Comparison of ENCODE assay signal across 8 cellular contexts in genomic region chr16:1610071-1610840, GRCh38. TPM values are rescaled to one million over a fixed set of nuclear protein-coding genes. Genes with fewer than 3 reads are reported as not detected.
DNase-seq lines count a peak whose midpoint lies in the region; ATAC-seq and TF ChIP-seq lines count a peak whose summit lies in the region.

No MANE protein-coding gene starts in this region.

- 0 to 1% methylated on average over 79 to 80 of the region's 85 CpGs for WGBS in mesodermal cell (ENCODE audit: insufficient coverage in 2 of 2), 2 experiments

- peak overlapping the region; percentile 27; the same call in 1 of the 2 replicates for H2AFZ ChIP-seq in OCI-LY3 (ENCODE audit: low read depth, low read length)

- H3K4me3 Mint-ChIP-seq in endothelial cell (ENCODE audit: unreplicated experiment): peak overlapping the region; percentile 92

- peak; percentile 98 for DNase-seq in AG08396 (ENCODE audit: low spot score)
- DNase-seq in HT1080 (ENCODE audit: low read depth): peak; percentile 86
- DNase-seq in activated CD8-positive, alpha-beta memory T cell treated with anti-CD3 and anti-CD28 coated beads, Interleukin-2, amount 50 U/mL, for 48 hours: peak; percentile 95
- peak; percentile 98 for DNase-seq in endothelial cell (ENCODE audit: low spot score)
- DNase-seq in stimulated activated CD8-positive, alpha-beta memory T cell treated with anti-CD3 and anti-CD28 coated beads, Interleukin-12 subunit alpha, Interleukin-12 subunit beta, amount 100 ng/mL, for 4 hours (ENCODE audit: low read depth): peak; percentile 80

- peaks cover 24% of the 10 kb centered on the region for H3K4me1 Mint-ChIP-seq in endothelial cell (ENCODE audit: unreplicated experiment)

- H3K4me3 ChIP-seq in OCI-LY3 (ENCODE audit: low read length): peak overlapping the region; percentile 89
- peak overlapping the region; percentile 81 for H3K4me3 ChIP-seq in mesodermal cell (ENCODE audit: extremely low read depth, insufficient read depth, low read length, poor library complexity, severe bottlenecking)

- H3K9me3 Mint-ChIP-seq in endothelial cell (ENCODE audit: unreplicated experiment): no peaks in the 10 kb centered on the region

- peaks cover 11% of the 10 kb centered on the region for H3K27me3 Mint-ChIP-seq in endothelial cell (ENCODE audit: unreplicated experiment)

- H4K20me1 ChIP-seq in OCI-LY3 (ENCODE audit: insufficient read depth, low read length): no peaks in the 10 kb centered on the region

- no peaks in the 10 kb centered on the region for H3K27me3 ChIP-seq in OCI-LY3 (ENCODE audit: low read depth, low read length)

- no peak for TF ChIP-seq CTCF in OCI-LY3 (IDR thresholded peaks at IDR 0.05; ENCODE audit: low read depth, low read length)
- no peak for TF ChIP-seq CTCF in endothelial cell (IDR thresholded peaks at IDR 0.05; ENCODE audit: unreplicated experiment)

- no peak overlapping the region for H3K27ac ChIP-seq in OCI-LY3 (ENCODE audit: low read length)
- peak overlapping the region; percentile 89 for H3K27ac ChIP-seq in mesodermal cell (ENCODE audit: low read depth, low read length, severe bottlenecking)

- H3K36me3 ChIP-seq in OCI-LY3 (replicated peaks; ENCODE audit: low read depth, low read length) (no peaks in the 10 kb centered on the region), mesodermal cell (ENCODE audit: control insufficient read depth, insufficient read depth, low read length) (peaks cover 17% of the 10 kb centered on the region)

- H3K9me3 ChIP-seq in OCI-LY3 (ENCODE audit: insufficient read depth, low read length): no peaks in the 10 kb centered on the region
- no peaks in the 10 kb centered on the region for H3K9me3 ChIP-seq in mesodermal cell (ENCODE audit: control insufficient read depth, low read length)

- peak overlapping the region; percentile 88 for H3K27ac Mint-ChIP-seq in endothelial cell (ENCODE audit: unreplicated experiment)

- peak; percentile 41 for ATAC-seq in GM19043 (IDR thresholded peaks at IDR 0.05; ENCODE audit: low read depth, unreplicated experiment)

- peak overlapping the region; percentile 58 for H3K9ac ChIP-seq in OCI-LY3 (ENCODE audit: low read length)

- H3K36me3 Mint-ChIP-seq in endothelial cell (ENCODE audit: low read depth, unreplicated experiment): peaks cover 20% of the 10 kb centered on the region

- H3K4me1 ChIP-seq in OCI-LY3 (ENCODE audit: low read length) (peaks cover 17% of the 10 kb centered on the region), mesodermal cell (ENCODE audit: control insufficient read depth, insufficient read depth, low read length, poor library complexity, severe bottlenecking) (peaks cover 12% of the 10 kb centered on the region)

- peak overlapping the region; percentile 65 for H3K4me2 ChIP-seq in OCI-LY3 (ENCODE audit: low read length)

- H3K79me2 ChIP-seq in OCI-LY3 (ENCODE audit: low read length): peaks cover 29% of the 10 kb centered on the region

RNA-seq across cellular contexts. Expression of gene IFT140, which starts 1.6 kb away (rescaled TPM):
- 3.3 and 5.0 TPM in 2 replicates for total RNA-seq in HT1080 (2014; rRNA removed; shearing (Covaris generic))
- 4.7 and 6.4 TPM in 2 replicates for polyA plus RNA-seq in HT1080 (2015; cell fraction: cytosol; rRNA removed)
- polyA plus RNA-seq in HT1080 (2015; cell fraction: nucleus; rRNA removed): 17.9 and 18.8 TPM in 2 replicates
- total RNA-seq in endothelial cell (ENCODE audit: unreplicated experiment): 39.9 TPM
- 32.6 TPM for polyA plus RNA-seq in mesodermal cell (2013, experiment 1 of 2)
- polyA plus RNA-seq in mesodermal cell (2013, experiment 2 of 2): 32.2 TPM

RNA-seq across cellular contexts. Expression of gene CRAMP1, which starts 1.9 kb away (rescaled TPM):
- total RNA-seq in HT1080 (2014; rRNA removed; shearing (Covaris generic)): 5.7 and 7.0 TPM in 2 replicates
- polyA plus RNA-seq in HT1080 (2015; cell fraction: cytosol; rRNA removed): 6.9 TPM in 2 replicates
- polyA plus RNA-seq in HT1080 (2015; cell fraction: nucleus; rRNA removed): 20.6 and 24.2 TPM in 2 replicates
- 46.8 TPM for total RNA-seq in endothelial cell (ENCODE audit: unreplicated experiment)
- 15.7 TPM for polyA plus RNA-seq in mesodermal cell (2013, experiment 1 of 2)
- polyA plus RNA-seq in mesodermal cell (2013, experiment 2 of 2): 11.6 TPM
